ENCODE assay signal across 10 cellular contexts in genomic region chr10:80541144-80541750, GRCh38. TPM values are rescaled to one million over a fixed set of nuclear protein-coding genes. Genes with fewer than 3 reads are reported as not detected.
DNase-seq lines count a peak whose midpoint lies in the region; ATAC-seq, FAIRE-seq and TF ChIP-seq lines count a peak whose summit lies in the region.
"Had no signal": no experiment of that assay in that cellular context is flagged by ENCODE, and none has a peak within 500 bp of the region (broad histone marks: within the 10 kb centered on the region; RNA-seq: fewer than 3 reads in every experiment).

No MANE protein-coding gene starts in this region.

- WGBS in spleen, 5 donors, result 42 to 60% (median 44%) methylated on average over 6 of the region's 6 CpGs

- no peaks in the 10 kb centered on the region for H3K79me2 ChIP-seq in astrocyte (ENCODE audit: insufficient read depth, low read length)
- H3K79me2 ChIP-seq in neural progenitor cell (ENCODE audit: low read depth), result no peaks in the 10 kb centered on the region

- peaks cover 3% of the 10 kb centered on the region for H3K27me3 Mint-ChIP-seq in activated CD4-positive, alpha-beta T cell treated with anti-CD3 and anti-CD28 coated beads for 36 hours
- peaks cover 22% of the 10 kb centered on the region for H3K27me3 Mint-ChIP-seq in astrocyte (ENCODE audit: low read depth, unreplicated experiment)
- peaks cover 7% of the 10 kb centered on the region for H3K27me3 Mint-ChIP-seq in neural progenitor cell (ENCODE audit: insufficient read depth, low read depth)
- H3K27me3 Mint-ChIP-seq: central memory CD8-positive, alpha-beta T cell had no signal

- H3F3A ChIP-seq in neural progenitor cell (ENCODE audit: low read depth), result peaks cover 9% of the 10 kb centered on the region

- H3K4me3 Mint-ChIP-seq in activated CD4-positive, alpha-beta T cell treated with anti-CD3 and anti-CD28 coated beads for 36 hours, result no peak overlapping the region
- H3K4me3 Mint-ChIP-seq in astrocyte (ENCODE audit: unreplicated experiment), result peak overlapping the region; percentile 34
- no peak overlapping the region for H3K4me3 Mint-ChIP-seq in neural progenitor cell

- no peak overlapping the region for H3K9ac ChIP-seq in astrocyte (ENCODE audit: low read length)
- H3K9ac ChIP-seq in neural progenitor cell, result no peak overlapping the region

- FAIRE-seq in astrocyte (lab: Jason Lieb, UNC), result no peak

- DNase-seq in activated CD4-positive, alpha-beta T cell treated with anti-CD3 and anti-CD28 coated beads for 36 hours, result no peak
- DNase-seq in activated CD4-positive, alpha-beta T cell treated with anti-CD3 and anti-CD28 coated beads for 48 hours, result no peak
- DNase-seq in astrocyte (ENCODE audit: low read depth) (no peak), spleen (no peak), NCI-H2196 treated with DMSO at 0.1 percent for 48 hours (lab: John Stamatoyannopoulos, UW; ENCODE audit: unreplicated experiment) (no peak), EL (no peak), neural progenitor cell (ENCODE audit: low spot score) (no peak)

- H3K9me3 ChIP-seq in astrocyte (ENCODE audit: insufficient read depth, low read depth, low read length), result no peaks in the 10 kb centered on the region
- H3K9me3 ChIP-seq in spleen, result no peaks in the 10 kb centered on the region
- no peaks in the 10 kb centered on the region for H3K9me3 ChIP-seq in neural progenitor cell (ENCODE audit: low read depth)

- H3K4me2 ChIP-seq in astrocyte (ENCODE audit: low read length) (no peak overlapping the region), neural progenitor cell (no peak overlapping the region)

- no peak overlapping the region for H3K27ac Mint-ChIP-seq in activated CD4-positive, alpha-beta T cell treated with anti-CD3 and anti-CD28 coated beads for 36 hours
- no peak overlapping the region for H3K27ac Mint-ChIP-seq in astrocyte (ENCODE audit: unreplicated experiment)
- no peak overlapping the region for H3K27ac Mint-ChIP-seq in neural progenitor cell

- H3K36me3 ChIP-seq in astrocyte (ENCODE audit: insufficient read depth, low read length), result no peaks in the 10 kb centered on the region
- H3K36me3 ChIP-seq in spleen, result no peaks in the 10 kb centered on the region
- H3K36me3 ChIP-seq in neural progenitor cell, result no peaks in the 10 kb centered on the region

- intact Hi-C loops in activated CD4-positive, alpha-beta T cell treated with anti-CD3 and anti-CD28 coated beads for 36 hours (cut with DNase I, micrococcal nuclease), result no loop called here
- intact Hi-C loops in spleen (cut with DNase I; ENCODE audit: low total_unique reads), result no loop called here

- H3K27me3 ChIP-seq in astrocyte (ENCODE audit: insufficient read depth, low read length) (no peaks in the 10 kb centered on the region), spleen (replicated peaks in 1 of 7) (no peaks in the 10 kb centered on the region), neural progenitor cell (peaks cover 3% of the 10 kb centered on the region)

- H2AFZ ChIP-seq in astrocyte (ENCODE audit: low read depth, low read length) (no peak overlapping the region), neural progenitor cell (replicated peaks) (no peak overlapping the region)

- peaks cover 7% of the 10 kb centered on the region for H3K4me1 ChIP-seq in astrocyte (ENCODE audit: insufficient read depth, low read length)
- peaks cover 0 to 43% (median 21%) of the 10 kb centered on the region in 6 donors for H3K4me1 ChIP-seq in spleen
- H3K4me1 ChIP-seq in neural progenitor cell, result peaks cover 13% of the 10 kb centered on the region

- H3K4me3 ChIP-seq in astrocyte (ENCODE audit: insufficient read depth, low read depth, low read length) (no peak overlapping the region), spleen (peak overlapping the region in 2 of 8 donors; percentile 21 to 34), neural progenitor cell (no peak overlapping the region)

- POLR2A ChIA-PET in activated CD4-positive, alpha-beta T cell treated with anti-CD3 and anti-CD28 coated beads for 36 hours (lab: Charles Lee), result interaction anchor here (0.9 kb wide), 1 partner anchor 97 kb away, joined by 3 read pairs; no protein-coding TSS in a partner anchor

- H3K27ac ChIP-seq in astrocyte (ENCODE audit: low read depth, low read length) (no peak overlapping the region), spleen (peak overlapping the region in 5 of 8 donors; percentile 18 to 73 (median 68)), neural progenitor cell (no peak overlapping the region)
- H3K27ac ChIP-seq: HL-60 had no signal

- no peak for TF ChIP-seq CTCF in astrocyte (IDR thresholded peaks at IDR 0.05; ENCODE audit: insufficient read depth, low read depth, low read length)
- TF ChIP-seq CTCF in spleen (IDR thresholded peaks at IDR 0.05 in 8 of 11, conservative IDR thresholded peaks at IDR 0.05 in 3 of 11), result no peak
- no peak for TF ChIP-seq CTCF in neural progenitor cell (IDR thresholded peaks at IDR 0.05)

- CTCF ChIA-PET in activated CD4-positive, alpha-beta T cell treated with anti-CD3 and anti-CD28 coated beads for 36 hours (lab: Charles Lee), result interaction anchor here (1.4 kb wide), 1 partner anchor 11 kb away, joined by 5 read pairs; no protein-coding TSS in a partner anchor

- no peak for TF ChIP-seq POLR2A in spleen (IDR thresholded peaks at IDR 0.05)

- no peaks in the 10 kb centered on the region for H3K36me3 Mint-ChIP-seq in activated CD4-positive, alpha-beta T cell treated with anti-CD3 and anti-CD28 coated beads for 36 hours (ENCODE audit: low read depth)
- H3K36me3 Mint-ChIP-seq in astrocyte (ENCODE audit: low read depth, unreplicated experiment), result peaks cover 4% of the 10 kb centered on the region
- H3K36me3 Mint-ChIP-seq in neural progenitor cell, result peaks cover 5% of the 10 kb centered on the region

- H3K4me1 Mint-ChIP-seq in activated CD4-positive, alpha-beta T cell treated with anti-CD3 and anti-CD28 coated beads for 36 hours, result peaks cover 10% of the 10 kb centered on the region
- H3K4me1 Mint-ChIP-seq in astrocyte (ENCODE audit: low read depth, unreplicated experiment), result peaks cover 15% of the 10 kb centered on the region
- peaks cover 18% of the 10 kb centered on the region for H3K4me1 Mint-ChIP-seq in neural progenitor cell

- H3K9me3 Mint-ChIP-seq in activated CD4-positive, alpha-beta T cell treated with anti-CD3 and anti-CD28 coated beads for 36 hours (ENCODE audit: low read depth), result no peaks in the 10 kb centered on the region
- H3K9me3 Mint-ChIP-seq in astrocyte (ENCODE audit: unreplicated experiment) (peaks cover 17% of the 10 kb centered on the region), neural progenitor cell (peaks cover 4% of the 10 kb centered on the region)
- H3K9me3 Mint-ChIP-seq: central memory CD8-positive, alpha-beta T cell had no signal

- no peaks in the 10 kb centered on the region for H4K20me1 ChIP-seq in astrocyte (ENCODE audit: insufficient read depth, low read length)
- no peaks in the 10 kb centered on the region for H4K20me1 ChIP-seq in neural progenitor cell (ENCODE audit: low read depth)

- peak; percentile 17 for ATAC-seq in activated CD4-positive, alpha-beta T cell treated with anti-CD3 and anti-CD28 coated beads for 36 hours
- peak; percentile 47 for ATAC-seq in HG02981 (IDR thresholded peaks at IDR 0.05; ENCODE audit: unreplicated experiment)

RNA-seq across cellular contexts. Expression of gene SH2D4B, which starts 3.5 kb away (rescaled TPM):
- total RNA-seq in activated CD4-positive, alpha-beta T cell treated with anti-CD3 and anti-CD28 coated beads for 36 hours, result under 1 TPM in 1 of 2 experiments, not detected in 1; 0.11 TPM
- 0.07 TPM in 1 of 2 replicates, not detected in the other for total RNA-seq in astrocyte
- under 1 TPM in 5 of 7 donors, not detected in 2; 0.11 to 0.46 (median 0.21) TPM for total RNA-seq in spleen
- polyA plus RNA-seq in spleen, result under 1 TPM; 0.08 to 0.11 (median 0.10) TPM
- total RNA-seq in neural progenitor cell (ENCODE audit: low replicate concordance), result 0.06 and 0.11 TPM in 2 replicates

Comparison
In these comparisons a context has a peak if more than half of its experiments do, and no peak if none do; other contexts are left out.
1. H3K27ac ChIP-seq: peak in spleen (5 of 8); none in astrocyte (single experiment) and neural progenitor cell (single experiment).